In the genomic region with DNA sequence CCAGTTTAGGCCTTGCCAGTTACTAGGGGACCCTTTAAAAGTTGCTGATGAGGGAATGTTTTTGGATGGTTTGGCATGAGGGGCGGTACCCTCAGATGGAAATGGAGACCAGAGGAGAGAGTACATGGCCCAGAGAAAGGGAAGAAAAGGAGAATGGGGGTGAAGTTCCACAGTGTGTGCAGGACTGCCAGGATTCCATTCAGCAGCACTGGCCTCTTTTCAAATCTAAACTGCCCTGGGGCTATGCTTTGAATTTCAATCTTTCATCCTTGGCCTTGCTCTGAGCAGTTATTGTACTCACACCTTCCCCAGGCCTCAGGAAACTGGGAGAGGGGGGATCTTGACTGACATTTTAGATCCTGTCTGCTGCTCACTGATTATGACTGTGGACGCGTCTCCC, we compare ENCODE assay signal across 7 cellular contexts. TPM values are rescaled to one million over a fixed set of nuclear protein-coding genes. Genes with fewer than 3 reads are reported as not detected.
DNase-seq lines count a peak whose midpoint lies in the region; ATAC-seq lines count a peak whose summit lies in the region.
"Had no signal": no experiment of that assay in that cellular context is flagged by ENCODE, and none has a peak within 500 bp of the region (broad histone marks: within the 10 kb centered on the region; RNA-seq: fewer than 3 reads in every experiment).

No MANE protein-coding gene starts in this region.

- ATAC-seq in HG02763 (IDR thresholded peaks at IDR 0.05; ENCODE audit: unreplicated experiment): no peak

- peaks cover 19% of the 10 kb centered on the region for H3K4me1 ChIP-seq in iPS-20b (ENCODE audit: insufficient read depth, low read length)

- no peaks in the 10 kb centered on the region for H3K9me3 ChIP-seq in iPS-20b (ENCODE audit: insufficient read depth, low read depth, low read length)

- no peaks in the 10 kb centered on the region for H3K27me3 ChIP-seq in iPS-20b (ENCODE audit: insufficient read depth, low read length)

- peak overlapping the region; percentile 87 for H3K4me3 ChIP-seq in iPS-20b (ENCODE audit: low read length)

- peak overlapping the region; percentile 99; the same call in 1 of the 2 replicates for H3K9ac ChIP-seq in iPS-20b (ENCODE audit: low read depth, low read length)

- DNase-seq in AG08395 (ENCODE audit: low spot score): peak; percentile 9
- DNase-seq in RPMI7951 (ENCODE audit: low read depth): peak; percentile 48
- DNase-seq in SIG-M5 treated with dmso at 0.1 percent for 504 hours (lab: John Stamatoyannopoulos, UW; ENCODE audit: unreplicated experiment): no peak
- DNase-seq in HUDEP-2 (lab: John Stamatoyannopoulos, UW; ENCODE audit: unreplicated experiment in 76 of 76): no peak
- DNase-seq: effector memory CD4-positive, alpha-beta T cell had no signal

- peaks cover 86% of the 10 kb centered on the region for H3K36me3 ChIP-seq in iPS-20b (ENCODE audit: insufficient read depth, low read depth, low read length)

- H3K27ac ChIP-seq in iPS-20b (ENCODE audit: low read length): no peak overlapping the region

RNA-seq across cellular contexts. Expression of gene SLC3A2, which starts 3.0 kb away (rescaled TPM):
- total RNA-seq in RPMI7951 (2014; rRNA removed; shearing (Covaris generic)): 85.2 and 94.7 TPM in 2 replicates

RNA-seq across cellular contexts. Expression of gene CHRM1, which starts 37.5 kb away (rescaled TPM):
- total RNA-seq in RPMI7951 (2014; rRNA removed; shearing (Covaris generic)): not detected in 2 replicates

RNA-seq across cellular contexts. Expression of gene WDR74, which starts 44.3 kb away (rescaled TPM):
- total RNA-seq in RPMI7951 (2014; rRNA removed; shearing (Covaris generic)): 61.3 and 80.4 TPM in 2 replicates

RNA-seq across cellular contexts. Expression of gene TEX54, which starts 51.0 kb away (rescaled TPM):
- not detected in 2 replicates for total RNA-seq in RPMI7951 (2014; rRNA removed; shearing (Covaris generic))

RNA-seq across cellular contexts. Expression of gene STX5, which starts 51.8 kb away (rescaled TPM):
- total RNA-seq in RPMI7951 (2014; rRNA removed; shearing (Covaris generic)): 40.7 and 43.1 TPM in 2 replicates

Comparison
In these comparisons a context has a peak if more than half of its experiments do, and no peak if none do; other contexts are left out.
1. DNase-seq: peak in AG08395 (single experiment) and RPMI7951 (single experiment); none in SIG-M5 treated with dmso at 0.1 percent for 504 hours (single experiment) and HUDEP-2 (0 of 76).